ENCODE assay signal across 25 cellular contexts in genomic region chr16:10683160-10683559, GRCh38. TPM values are rescaled to one million over a fixed set of nuclear protein-coding genes. Genes with fewer than 3 reads are reported as not detected.
DNase-seq lines count a peak whose midpoint lies in the region; ATAC-seq and TF ChIP-seq lines count a peak whose summit lies in the region.
"Had no signal": no experiment of that assay in that cellular context is flagged by ENCODE, and none has a peak within 500 bp of the region (broad histone marks: within the 10 kb centered on the region; RNA-seq: fewer than 3 reads in every experiment).

No MANE protein-coding gene starts in this region.

- TF ChIP-seq CTCF in heart left ventricle (IDR thresholded peaks at IDR 0.05) (no peak), WERI-Rb-1 (IDR thresholded peaks at IDR 0.05; ENCODE audit: low read depth, low read length) (no peak)

- no peaks in the 10 kb centered on the region for H3K36me3 ChIP-seq in heart left ventricle
- no peaks in the 10 kb centered on the region for H3K36me3 ChIP-seq in WERI-Rb-1
- H3K36me3 ChIP-seq: colonic mucosa, esophagus squamous epithelium, gastroesophageal sphincter, uterus had no signal

- WGBS in heart left ventricle, 4 donors, result 41 to 55% (median 51%) methylated on average over 7 to 8 of the region's 8 CpGs

- peaks cover 0 to 2% (median 0%) of the 10 kb centered on the region in 12 donors for H3K4me1 ChIP-seq in heart left ventricle
- H3K4me1 ChIP-seq: A549, colonic mucosa, gastroesophageal sphincter, uterus had no signal

- DNase-seq in heart left ventricle (peak in 1 of 5 donors; percentile 52), Right ventricle myocardium superior (no peak), WERI-Rb-1 (peak; percentile 93), iPS-NIHi11 (ENCODE audit: low spot score) (peak; percentile 76), ureter (ENCODE audit: low spot score) (peak; percentile 15), kidney tubule cell (ENCODE audit: low spot score) (no peak), substantia nigra (lab: John Stamatoyannopoulos, UW) (no peak)
- DNase-seq in stimulated activated CD4-positive, alpha-beta T cell treated with anti-CD3 and anti-CD28 coated beads, Interleukin-2, amount 100 ng/mL, for 24 hours, result no peak
- DNase-seq: activated CD4-positive, alpha-beta T cell treated with anti-CD3 and anti-CD28 coated beads, Interleukin-2, amount 50 U/mL, for 48 hours; activated CD4-positive, CD25-positive, alpha-beta regulatory T cell; activated CD8-positive, alpha-beta memory T cell treated with anti-CD3 and anti-CD28 coated beads, Interleukin-2, amount 50 U/mL, for 4 hours; CD8-positive, alpha-beta T cell; colonic mucosa; effector memory CD8-positive, alpha-beta T cell; esophagus squamous epithelium; GDM1; kidney; NCI-H1092 treated with DMSO at 0.1 percent for 48 hours; NCI-H526; SK-N-SH; small intestine; uterus had no signal

- H3K4me3 ChIP-seq in heart left ventricle (no peak overlapping the region), WERI-Rb-1 (ENCODE audit: low read depth, low read length) (no peak overlapping the region)
- H3K4me3 ChIP-seq: A549, colonic mucosa, esophagus squamous epithelium, gastroesophageal sphincter, uterus had no signal

- H3K9me3 ChIP-seq in heart left ventricle (no peaks in the 10 kb centered on the region), WERI-Rb-1 (ENCODE audit: severe bottlenecking) (no peaks in the 10 kb centered on the region)
- H3K9me3 ChIP-seq: A549, colonic mucosa, esophagus squamous epithelium, gastroesophageal sphincter, SK-N-SH, uterus had no signal

- no peak overlapping the region for H3K27ac ChIP-seq in heart left ventricle
- H3K27ac ChIP-seq in WERI-Rb-1, result peak overlapping the region; percentile 35
- H3K27ac ChIP-seq in substantia nigra (ENCODE audit: low read depth, low read length, poor library complexity, severe bottlenecking), result no peak overlapping the region
- H3K27ac ChIP-seq: A549, colonic mucosa, esophagus squamous epithelium, gastroesophageal sphincter, uterus had no signal

- ATAC-seq in heart left ventricle (peak in 3 of 4 donors; percentile 34 to 77 (median 51)), Right ventricle myocardium superior (ENCODE audit: poor library complexity) (no peak)
- ATAC-seq: A549; CD8-positive, alpha-beta T cell; effector memory CD8-positive, alpha-beta T cell; gastroesophageal sphincter had no signal

- TF ChIP-seq POLR2A in heart left ventricle (IDR thresholded peaks at IDR 0.05), result no peak

- intact Hi-C loops in heart left ventricle (cut with DNase I), result no loop called here
- intact Hi-C loops in Right ventricle myocardium superior (cut with DNase I), result no loop called here

- H3K27me3 ChIP-seq in heart left ventricle, result no peaks in the 10 kb centered on the region
- no peaks in the 10 kb centered on the region for H3K27me3 ChIP-seq in WERI-Rb-1 (ENCODE audit: insufficient read depth, low read depth, severe bottlenecking)
- H3K27me3 ChIP-seq: colonic mucosa, uterus had no signal

RNA-seq across cellular contexts. Expression of gene TEKT5, which starts 11.6 kb away (rescaled TPM):
- total RNA-seq in heart left ventricle (1 to 10 TPM in 1 of 9 donors, under 1 TPM in 1, not detected in 7; 0.51 to 2.8 TPM), Right ventricle myocardium superior (not detected), ureter (8.0 TPM)
- polyA plus RNA-seq in heart left ventricle, result not detected
- total RNA-seq: CD8-positive, alpha-beta T cell; esophagus squamous epithelium; lung microvascular endothelial cell had no signal
- polyA plus RNA-seq: SK-N-SH had no signal

Comparison
In these comparisons a context has a peak if more than half of its experiments do, and no peak if none do; other contexts are left out.
1. DNase-seq: peak in WERI-Rb-1 (single experiment), iPS-NIHi11 (single experiment) and ureter (single experiment); none in Right ventricle myocardium superior (single experiment), kidney tubule cell (single experiment), substantia nigra (0 of 49) and stimulated activated CD4-positive, alpha-beta T cell treated with anti-CD3 and anti-CD28 coated beads, Interleukin-2, amount 100 ng/mL, for 24 hours (0 of 2).